In the genomic region with DNA sequence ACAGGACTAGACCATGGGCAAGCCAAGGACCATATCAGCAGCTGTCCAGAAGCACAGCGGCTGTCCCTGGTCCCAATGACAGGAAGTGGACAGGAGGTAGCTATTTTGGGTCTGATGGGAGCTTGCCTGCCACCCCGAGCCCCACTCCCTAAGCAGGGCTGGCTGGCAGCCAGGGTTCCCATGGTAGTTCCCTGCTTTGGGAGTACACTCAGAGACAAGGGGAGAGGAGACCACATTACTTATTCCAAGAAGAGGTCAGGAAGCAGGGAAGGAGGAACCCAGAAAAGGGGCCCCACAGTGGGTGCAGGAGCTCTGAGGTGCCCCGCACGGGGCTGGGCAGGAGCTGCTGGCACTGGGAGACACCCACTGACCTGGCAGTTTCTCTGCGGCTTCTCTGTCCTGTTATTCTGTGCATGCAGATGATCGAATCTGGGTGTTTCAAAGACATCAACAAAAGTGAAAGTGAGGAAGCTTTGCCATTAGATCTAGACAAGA, we compare ENCODE assay signal across 9 cellular contexts. TPM values are rescaled to one million over a fixed set of nuclear protein-coding genes. Genes with fewer than 3 reads are reported as not detected.
A peak's percentile ranks its signal among the peaks of the same experiment; 100 is the strongest.
DNase-seq lines count a peak whose midpoint lies in the region; TF ChIP-seq lines count a peak whose summit lies in the region.
"Had no signal": no experiment of that assay in that cellular context is flagged by ENCODE, and none has a peak within 500 bp of the region (broad histone marks: within the 10 kb centered on the region; RNA-seq: fewer than 3 reads in every experiment).

No MANE protein-coding gene starts in this region.

- H4K20me1 ChIP-seq in hepatocyte (ENCODE audit: insufficient read depth, poor library complexity, severe bottlenecking) = no peaks in the 10 kb centered on the region

- peaks cover 7% of the 10 kb centered on the region for H3K4me1 ChIP-seq in ovary (ENCODE audit: insufficient read depth)
- H3K4me1 ChIP-seq in hepatocyte (ENCODE audit: insufficient read depth) = no peaks in the 10 kb centered on the region

- TF ChIP-seq CTCF in ovary (IDR thresholded peaks at IDR 0.05) (no peak), hepatocyte (IDR thresholded peaks at IDR 0.05; ENCODE audit: poor library complexity) (no peak)

- peak overlapping the region; percentile 76 for H3K4me3 Mint-ChIP-seq in dendritic cell treated with granulocyte-macrophage colony-stimulating factor and Interleukin-4, amounts not matched to agents 40 ng/mL and 50 ng/mL, for 4 days

- H3K36me3 Mint-ChIP-seq in dendritic cell treated with granulocyte-macrophage colony-stimulating factor and Interleukin-4, amounts not matched to agents 40 ng/mL and 50 ng/mL, for 4 days (ENCODE audit: low read depth) = no peaks in the 10 kb centered on the region

- WGBS in ovary, 3 donors = 19 to 28% (median 27%) methylated on average over 6 of the region's 6 CpGs
- WGBS in hepatocyte (ENCODE audit: low lambda C conversion rate, missing lambda C conversion rate) = 85% methylated on average over 6 of the region's 6 CpGs

- no peaks in the 10 kb centered on the region for H3K9me2 ChIP-seq in hepatocyte (replicated peaks; ENCODE audit: insufficient read depth)

- H3K79me2 ChIP-seq in hepatocyte = no peaks in the 10 kb centered on the region

- DNase-seq in Daoy (ENCODE audit: low read depth) (peak; percentile 34), NCI-H1105 treated with DMSO at 0.1 percent for 48 hours (lab: John Stamatoyannopoulos, UW) (peak; percentile 43), ovary (peak; percentile 43 to 73 (median 53)), globus pallidus (ENCODE audit: low spot score) (no peak), H4 (ENCODE audit: low spot score) (no peak), hepatocyte (ENCODE audit: low spot score) (no peak)

- no peak for TF ChIP-seq EP300 in ovary (IDR thresholded peaks at IDR 0.05)

- TF ChIP-seq POLR2A in ovary (IDR thresholded peaks at IDR 0.05) = no peak

- H3K4me1 Mint-ChIP-seq in dendritic cell treated with granulocyte-macrophage colony-stimulating factor and Interleukin-4, amounts not matched to agents 40 ng/mL and 50 ng/mL, for 4 days (ENCODE audit: low read depth) = peaks cover 46% of the 10 kb centered on the region

- H3K27me3 ChIP-seq in ovary (no peaks in the 10 kb centered on the region), hepatocyte (no peaks in the 10 kb centered on the region)

- H3K9me3 ChIP-seq in ovary = no peaks in the 10 kb centered on the region
- no peaks in the 10 kb centered on the region for H3K9me3 ChIP-seq in hepatocyte (ENCODE audit: low read depth)

- no peak overlapping the region for H3K4me2 ChIP-seq in hepatocyte

- H3K27ac Mint-ChIP-seq in dendritic cell treated with granulocyte-macrophage colony-stimulating factor and Interleukin-4, amounts not matched to agents 40 ng/mL and 50 ng/mL, for 4 days = peak overlapping the region; percentile 37

- intact Hi-C loops in dendritic cell treated with granulocyte-macrophage colony-stimulating factor and Interleukin-4, amounts not matched to agents 40 ng/mL and 50 ng/mL, for 4 days (cut with micrococcal nuclease) = loop anchor here (5.0 kb wide), 1 partner anchor 61 kb away; no protein-coding TSS in a partner anchor
- intact Hi-C loops in ovary (cut with DNase I) = loop anchor here in 1 of 4 donors (2.0 kb wide), 1 partner anchor 275 kb away; no protein-coding TSS in a partner anchor

- H3K36me3 ChIP-seq in ovary (no peaks in the 10 kb centered on the region), hepatocyte (replicated peaks; ENCODE audit: insufficient read depth, low read depth) (no peaks in the 10 kb centered on the region)

- H3K4me3 ChIP-seq in ovary (peak overlapping the region; percentile 6), hepatocyte (no peak overlapping the region)

- no peak overlapping the region for H2AFZ ChIP-seq in hepatocyte

- H3K9me3 Mint-ChIP-seq in dendritic cell treated with granulocyte-macrophage colony-stimulating factor and Interleukin-4, amounts not matched to agents 40 ng/mL and 50 ng/mL, for 4 days = no peaks in the 10 kb centered on the region
- H3K9me3 Mint-ChIP-seq: nephron had no signal

- peaks cover 42% of the 10 kb centered on the region for H3K27me3 Mint-ChIP-seq in dendritic cell treated with granulocyte-macrophage colony-stimulating factor and Interleukin-4, amounts not matched to agents 40 ng/mL and 50 ng/mL, for 4 days

- H3K27ac ChIP-seq in ovary (no peak overlapping the region), hepatocyte (no peak overlapping the region)
- H3K27ac ChIP-seq: epithelial cell of prostate had no signal

RNA-seq across cellular contexts. Expression of a gene that starts 36.3 kb away (rescaled TPM):
- total RNA-seq in Daoy (2014; rRNA removed; shearing (Covaris generic)) = not detected in 2 replicates
- not detected for total RNA-seq in ovary
- not detected for polyA plus RNA-seq in ovary
- not detected in 2 replicates for total RNA-seq in H4 (2014; rRNA removed; shearing (Covaris generic))
- total RNA-seq in hepatocyte = not detected in 2 replicates
- not detected in 2 replicates for polyA plus RNA-seq in hepatocyte

RNA-seq across cellular contexts. Expression of a gene that starts 36.5 kb away (rescaled TPM):
- total RNA-seq in Daoy (2014; rRNA removed; shearing (Covaris generic)) = 10.4 and 17.4 TPM in 2 replicates
- total RNA-seq in ovary (10 to 100 TPM; 28.3 to 63.2 (median 39.1) TPM), hepatocyte (30.6 and 33.9 TPM in 2 replicates)
- polyA plus RNA-seq in ovary (10 to 100 TPM; 13.3 to 35.2 TPM), hepatocyte (9.5 and 12.4 TPM in 2 replicates)
- 20.3 and 23.9 TPM in 2 replicates for total RNA-seq in H4 (2014; rRNA removed; shearing (Covaris generic))

Comparison
In these comparisons a context has a peak if more than half of its experiments do, and no peak if none do; other contexts are left out.
1. DNase-seq: peak in Daoy (single experiment), NCI-H1105 treated with DMSO at 0.1 percent for 48 hours (single experiment) and ovary (5 of 5); none in globus pallidus (single experiment), H4 (single experiment) and hepatocyte (single experiment).